Comparison of ENCODE assay signal across 1 cellular context in genomic region chr4:79184461-79184860, GRCh38.
TF ChIP-seq lines count a peak whose summit lies in the region.

No MANE protein-coding gene starts in this region.

TF ChIP-seq in K562, 482 proteins besides CTCF, POLR2A, EP300 and RAD21 (continued from another document):
- TF ChIP-seq ATF2 (CRISPR knock-in tag; IDR thresholded peaks at IDR 0.05) (no peak), ZNF778 (CRISPR knock-in tag; IDR thresholded peaks at IDR 0.05) (no peak), ZNF408 (CRISPR knock-in tag; IDR thresholded peaks at IDR 0.05; ENCODE audit: low read depth) (no peak), FOXO4 (CRISPR knock-in tag; IDR thresholded peaks at IDR 0.05) (no peak), FOXK2 (conservative IDR thresholded peaks at IDR 0.05 in 1 of 2, IDR thresholded peaks at IDR 0.05 in 1 of 2; ENCODE audit: low read depth in 2 of 2) (no peak), CXXC5 (CRISPR knock-in tag; IDR thresholded peaks at IDR 0.05) (no peak), EHMT2 (IDR thresholded peaks at IDR 0.05) (no peak), XRCC4 (IDR thresholded peaks at IDR 0.05; ENCODE audit: extremely low read depth, insufficient read depth, insufficient read length) (no peak), PHB2 (IDR thresholded peaks at IDR 0.05; ENCODE audit: low read depth) (no peak), OTX1 (CRISPR knock-in tag; IDR thresholded peaks at IDR 0.05) (no peak), KDM2B (CRISPR knock-in tag; IDR thresholded peaks at IDR 0.05) (no peak), ZNF445 (CRISPR knock-in tag; IDR thresholded peaks at IDR 0.05; ENCODE audit: low read depth) (no peak)
